Comparison of ENCODE assay signal across 1 cellular context in the genomic region with DNA sequence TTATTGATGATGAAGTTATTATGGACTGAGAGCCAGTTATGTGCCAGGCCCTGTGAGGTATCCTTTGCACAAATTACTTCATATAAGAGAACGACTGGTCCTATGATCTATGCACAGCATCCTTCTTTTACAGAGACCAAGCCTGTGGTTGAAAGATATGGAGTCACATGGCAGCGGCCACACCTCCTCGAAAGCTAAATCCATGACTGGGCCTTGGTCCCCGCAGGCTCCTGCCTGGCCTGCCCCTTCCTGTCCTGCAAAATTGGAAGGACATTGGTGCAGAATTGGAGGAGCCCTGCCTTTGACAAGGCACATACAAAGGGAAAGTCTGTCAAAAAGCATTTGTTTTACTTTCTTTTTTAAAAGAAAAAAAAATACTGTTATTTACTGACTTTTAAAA.
TF ChIP-seq lines count a peak whose summit lies in the region.

No MANE protein-coding gene starts in this region.

TF ChIP-seq in HepG2, 621 proteins besides CTCF, POLR2A, EP300 and RAD21:
- TF ChIP-seq, protein P1, sequence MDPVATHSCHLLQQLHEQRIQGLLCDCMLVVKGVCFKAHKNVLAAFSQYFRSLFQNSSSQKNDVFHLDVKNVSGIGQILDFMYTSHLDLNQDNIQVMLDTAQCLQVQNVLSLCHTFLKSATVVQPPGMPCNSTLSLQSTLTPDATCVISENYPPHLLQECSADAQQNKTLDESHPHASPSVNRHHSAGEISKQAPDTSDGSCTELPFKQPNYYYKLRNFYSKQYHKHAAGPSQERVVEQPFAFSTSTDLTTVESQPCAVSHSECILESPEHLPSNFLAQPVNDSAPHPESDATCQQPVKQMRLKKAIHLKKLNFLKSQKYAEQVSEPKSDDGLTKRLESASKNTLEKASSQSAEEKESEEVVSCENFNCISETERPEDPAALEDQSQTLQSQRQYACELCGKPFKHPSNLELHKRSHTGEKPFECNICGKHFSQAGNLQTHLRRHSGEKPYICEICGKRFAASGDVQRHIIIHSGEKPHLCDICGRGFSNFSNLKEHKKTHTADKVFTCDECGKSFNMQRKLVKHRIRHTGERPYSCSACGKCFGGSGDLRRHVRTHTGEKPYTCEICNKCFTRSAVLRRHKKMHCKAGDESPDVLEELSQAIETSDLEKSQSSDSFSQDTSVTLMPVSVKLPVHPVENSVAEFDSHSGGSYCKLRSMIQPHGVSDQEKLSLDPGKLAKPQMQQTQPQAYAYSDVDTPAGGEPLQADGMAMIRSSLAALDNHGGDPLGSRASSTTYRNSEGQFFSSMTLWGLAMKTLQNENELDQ (CRISPR knock-in tag; IDR thresholded peaks at IDR 0.05; ENCODE audit: borderline replicate concordance), result no peak
- no peak for TF ChIP-seq HOXD1 (CRISPR knock-in tag; IDR thresholded peaks at IDR 0.05)
